Comparison of ENCODE assay signal across 1 cellular context in genomic region chr1:155981266-155982088, GRCh38.
A peak's percentile ranks its signal among the peaks of the same experiment; 100 is the strongest.
TF ChIP-seq lines count a peak whose summit lies in the region.

No MANE protein-coding gene starts in this region.

TF ChIP-seq in K562, 482 proteins besides CTCF, POLR2A, EP300 and RAD21 (continued from another document):
- 0 out of 2 replicates have a peak, but pooled peaks have one; percentile 12 for TF ChIP-seq MYC (IDR thresholded peaks at IDR 0.05; ENCODE audit: low read depth, low read length)
- no peak for TF ChIP-seq MYC (CRISPR knock-in tag; IDR thresholded peaks at IDR 0.05; ENCODE audit: borderline replicate concordance, low read depth)
- TF ChIP-seq LCOR (CRISPR knock-in tag; IDR thresholded peaks at IDR 0.05): 0 out of 2 replicates have a peak, but pooled peaks have one; percentile 39
- peak; percentile 24 to 35; a peak in 2 of 4 replicates for TF ChIP-seq MAZ (CRISPR knock-in tag; conservative IDR thresholded peaks at IDR 0.05 in 1 of 2, IDR thresholded peaks at IDR 0.05 in 1 of 2)
- 0 out of 2 replicates have a peak, but pooled peaks have one; percentile 27 for TF ChIP-seq RBFOX2 (IDR thresholded peaks at IDR 0.05; ENCODE audit: low read depth, low read length)
- no peak for TF ChIP-seq ZNF79 (CRISPR knock-in tag; IDR thresholded peaks at IDR 0.05; ENCODE audit: low read depth)
- TF ChIP-seq MAX (CRISPR knock-in tag; IDR thresholded peaks at IDR 0.05): 0 out of 2 replicates have a peak, but pooled peaks have one; percentile 14
- peak; percentile 14; the same call in 1 of the 2 replicates for TF ChIP-seq ZNF395 (CRISPR knock-in tag; IDR thresholded peaks at IDR 0.05)
- no peak for TF ChIP-seq XRCC3 (IDR thresholded peaks at IDR 0.05)
- TF ChIP-seq HBP1 (CRISPR knock-in tag; IDR thresholded peaks at IDR 0.05): 0 out of 2 replicates have a peak, but pooled peaks have one; percentile 56
- 0 out of 2 replicates have a peak, but pooled peaks have one; percentile 23 for TF ChIP-seq SMAD4 (CRISPR knock-in tag; conservative IDR thresholded peaks at IDR 0.05)
- no peak for TF ChIP-seq TFAM (CRISPR knock-in tag; conservative IDR thresholded peaks at IDR 0.05)
- peak; percentile 45; the same call in 1 of the 2 replicates for TF ChIP-seq BACH1 (tag; IDR thresholded peaks at IDR 0.05)
- 0 out of 2 replicates have a peak, but pooled peaks have one; percentile 11 for TF ChIP-seq RHOXF2B (CRISPR knock-in tag; conservative IDR thresholded peaks at IDR 0.05)
- peak in 1 of 2 experiments; percentile 48; a peak in 2 of 4 replicates for TF ChIP-seq FOXK2 (conservative IDR thresholded peaks at IDR 0.05 in 1 of 2, IDR thresholded peaks at IDR 0.05 in 1 of 2; ENCODE audit: low read depth in 2 of 2)
- peak; percentile 40; the same call in 1 of the 2 replicates for TF ChIP-seq DMBX1 (CRISPR knock-in tag; IDR thresholded peaks at IDR 0.05; ENCODE audit: borderline replicate concordance)
- no peak for TF ChIP-seq CHCHD3 (CRISPR knock-in tag; IDR thresholded peaks at IDR 0.05)
- TF ChIP-seq PTTG1 (tag; IDR thresholded peaks at IDR 0.05; ENCODE audit: low read depth): no peak
